ENCODE assay signal across 23 cellular contexts in the genomic region with DNA sequence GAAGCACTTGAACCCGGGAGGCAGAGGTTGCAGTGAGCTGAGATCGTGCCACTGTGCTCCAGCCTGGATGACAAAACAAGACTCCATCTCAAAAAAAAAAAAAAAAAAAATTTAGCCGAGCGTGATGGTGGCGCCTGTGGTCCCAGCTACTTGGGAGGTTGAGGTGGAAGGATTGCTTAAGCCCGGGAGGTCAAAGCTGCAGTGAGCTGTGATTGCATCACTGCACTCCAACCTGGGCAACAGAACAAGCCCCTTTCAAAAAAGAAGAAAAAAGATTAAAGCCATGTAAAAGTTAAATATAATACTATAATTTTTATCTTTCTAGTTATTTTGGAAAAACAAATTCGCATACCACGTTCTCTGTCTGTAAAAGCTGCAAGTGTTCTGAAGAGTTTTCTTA.
"Had no signal": no experiment of that assay in that cellular context is flagged by ENCODE, and none has a peak within 500 bp of the region (broad histone marks: within the 10 kb centered on the region; RNA-seq: fewer than 3 reads in every experiment).

No MANE protein-coding gene starts in this region.

- H3K27ac ChIP-seq: colonic mucosa, epithelial cell of prostate, esophagus muscularis mucosa, foreskin keratinocyte, gastroesophageal sphincter, heart left ventricle, hepatocyte, lower lobe of right lung had no signal

- H3K36me3 ChIP-seq: colonic mucosa had no signal

- H3K4me3 ChIP-seq: colonic mucosa, esophagus muscularis mucosa, gastroesophageal sphincter, heart left ventricle, hepatocyte, lower lobe of right lung, mucosa of descending colon had no signal

- H3K9me3 ChIP-seq: colonic mucosa, esophagus muscularis mucosa, gastroesophageal sphincter, heart left ventricle, lower lobe of right lung, mucosa of descending colon had no signal

- ATAC-seq: foreskin keratinocyte; gastroesophageal sphincter; heart left ventricle; left colon; left lobe of liver; left ventricle myocardium superior; lower lobe of right lung; mucosa of descending colon; naive thymus-derived CD8-positive, alpha-beta T cell had no signal

- DNase-seq: colonic mucosa; cortex of kidney; effector CD8-positive, alpha-beta T cell; erythroblast; foreskin keratinocyte; heart left ventricle; hypothalamus; immature natural killer cell; islet precursor cell; kidney; kidney glomerular epithelial cell; left colon; left ventricle myocardium superior; lower lobe of right lung; mesenchymal stem cell; mucosa of descending colon; naive B cell; naive thymus-derived CD8-positive, alpha-beta T cell had no signal

- H3K4me1 ChIP-seq: colonic mucosa, esophagus muscularis mucosa, foreskin keratinocyte, gastroesophageal sphincter, heart left ventricle, lower lobe of right lung had no signal

- H3K27me3 ChIP-seq: colonic mucosa, esophagus muscularis mucosa, foreskin keratinocyte, gastroesophageal sphincter, heart left ventricle, hepatocyte had no signal
